In the genomic region with DNA sequence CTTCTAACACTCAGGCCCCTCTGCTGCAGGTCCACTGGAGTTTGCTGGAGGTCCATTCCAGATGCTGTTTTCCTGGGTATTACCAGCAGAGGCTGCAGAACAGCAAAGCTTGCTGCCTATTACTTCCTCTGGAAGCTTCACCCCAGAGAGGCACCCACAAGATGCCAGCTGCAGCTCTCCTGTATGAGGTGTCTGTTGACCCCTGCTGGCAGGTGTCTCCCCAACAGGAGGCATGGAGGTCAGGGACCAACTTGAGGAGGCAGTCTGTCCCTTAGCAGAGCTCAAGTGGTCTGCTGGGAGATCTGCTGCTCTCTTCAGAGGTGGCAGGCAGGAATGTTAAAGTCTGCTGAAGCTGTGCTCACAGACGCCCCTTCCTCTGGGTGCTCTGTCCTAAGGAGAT, we compare ENCODE assay signal across 25 cellular contexts.
"Had no signal": no experiment of that assay in that cellular context is flagged by ENCODE, and none has a peak within 500 bp of the region (broad histone marks: within the 10 kb centered on the region; RNA-seq: fewer than 3 reads in every experiment).

No MANE protein-coding gene starts in this region.

- H3K27ac ChIP-seq: PC-9, Peyer's patch, SJSA1, SK-N-MC had no signal

- DNase-seq: KBM-7; MG63; MV-4-11; NCI-H1048; NCI-H1105 treated with DMSO at 0.1 percent for 48 hours; NCI-H1417 treated with DMSO at 0.1 percent for 48 hours; NCI-H146; NCI-H1694 treated with DMSO at 0.1 percent for 48 hours; NCI-H1930; NCI-H2081; NCI-H2107; NCI-H226; NCI-H446; NCI-H510A; NCI-H524 treated with DMSO at 0.1 percent for 48 hours; NCI-H69; NCI-H774; NK-92 treated with Interleukin-12 subunit alpha and Interleukin-12 subunit beta, amount 100 ng/mL, for 24 hours; OCI-M1; PC-9; Peyer's patch; Right ventricle myocardium superior; SIG-M5 had no signal

- H3K4me2 ChIP-seq: PC-9 had no signal

- H3K4me1 ChIP-seq: Peyer's patch, SJSA1 had no signal

- H2AFZ ChIP-seq: PC-9 had no signal

- H3K36me3 ChIP-seq: MG63, Peyer's patch, SJSA1 had no signal

- H3K4me3 ChIP-seq: MG63, PC-9, Peyer's patch, SJSA1, SK-N-MC had no signal

- H3K27me3 ChIP-seq: Peyer's patch had no signal

- H3K9me3 ChIP-seq: MG63, Peyer's patch, SJSA1 had no signal
